Comparison of ENCODE assay signal across 11 cellular contexts in genomic region chr11:119369035-119369925, GRCh38. TPM values are rescaled to one million over a fixed set of nuclear protein-coding genes. Genes with fewer than 3 reads are reported as not detected.
DNase-seq lines count a peak whose midpoint lies in the region; ATAC-seq and TF ChIP-seq lines count a peak whose summit lies in the region.
"Had no signal": no experiment of that assay in that cellular context is flagged by ENCODE, and none has a peak within 500 bp of the region (broad histone marks: within the 10 kb centered on the region; RNA-seq: fewer than 3 reads in every experiment).

No MANE protein-coding gene starts in this region.

- intact Hi-C loops in lower lobe of right lung (cut with DNase I) (no loop called here), thyroid gland (cut with DNase I) (no loop called here)

- no peak overlapping the region for H2AK5ac ChIP-seq in mesendoderm (ENCODE audit: low read length)

- H3K36me3 ChIP-seq in lower lobe of right lung (no peaks in the 10 kb centered on the region), thyroid gland (no peaks in the 10 kb centered on the region), mesendoderm (ENCODE audit: control insufficient read depth, insufficient read depth, low read length) (no peaks in the 10 kb centered on the region)

- no peak overlapping the region for H3K4me2 ChIP-seq in mesendoderm (ENCODE audit: low read length)

- 70 to 81% methylated on average over 13 of the region's 13 CpGs for WGBS in thyroid gland, 2 donors
- WGBS in mesendoderm (ENCODE audit: extremely low coverage, insufficient coverage, low lambda C conversion rate): no CpG with 5 or more reads among the region's 13 CpGs

- TF ChIP-seq CTCF in lower lobe of right lung (IDR thresholded peaks at IDR 0.05) (no peak), thyroid gland (IDR thresholded peaks at IDR 0.05) (no peak)

- H3K4me1 ChIP-seq in lower lobe of right lung (peaks cover 40% of the 10 kb centered on the region), thyroid gland (peaks cover 39 to 53% of the 10 kb centered on the region in 2 donors), mesendoderm (ENCODE audit: control insufficient read depth, low read depth, low read length) (peaks cover 4% of the 10 kb centered on the region)

- no peak overlapping the region for H3K23ac ChIP-seq in mesendoderm (ENCODE audit: low read length)

- H3K27me3 ChIP-seq in lower lobe of right lung (ENCODE audit: low read depth): peaks cover 12% of the 10 kb centered on the region
- no peaks in the 10 kb centered on the region for H3K27me3 ChIP-seq in thyroid gland
- peaks cover 5% of the 10 kb centered on the region for H3K27me3 ChIP-seq in mesendoderm (ENCODE audit: insufficient read depth, low read length, poor library complexity)

- H3K27ac ChIP-seq in cingulate gyrus (ENCODE audit: low read depth, low read length) (peak overlapping the region; percentile 96), lower lobe of right lung (peak overlapping the region; percentile 36), thyroid gland (peak overlapping the region in 2 of 3 donors; percentile 68 to 70), mesendoderm (ENCODE audit: low read depth, low read length) (no peak overlapping the region)

- no peak overlapping the region for H4K5ac ChIP-seq in mesendoderm (ENCODE audit: low read length)

- no peak overlapping the region for H3K56ac ChIP-seq in mesendoderm (ENCODE audit: low read length)

- no peak overlapping the region for H2BK15ac ChIP-seq in mesendoderm (replicated peaks; ENCODE audit: low read depth)

- no peak overlapping the region for H3K18ac ChIP-seq in mesendoderm (ENCODE audit: low read length)

- H3K4me3 ChIP-seq in lower lobe of right lung: no peak overlapping the region
- H3K4me3 ChIP-seq in thyroid gland (replicated peaks in 1 of 3): no peak overlapping the region
- no peak overlapping the region for H3K4me3 ChIP-seq in mesendoderm (ENCODE audit: low read length)

- H3K79me2 ChIP-seq in mesendoderm (ENCODE audit: control insufficient read depth, insufficient read depth, low read length): no peaks in the 10 kb centered on the region

- no peak overlapping the region for H2BK120ac ChIP-seq in mesendoderm (ENCODE audit: low read depth, low read length)

- H3K79me1 ChIP-seq in mesendoderm (ENCODE audit: low read length): no peaks in the 10 kb centered on the region

- TF ChIP-seq POLR2A in thyroid gland (IDR thresholded peaks at IDR 0.05): peak in 1 of 2 donors; percentile 23

- DNase-seq in NCI-H526 (lab: John Stamatoyannopoulos, UW) (peak; percentile 54 to 82), lower lobe of right lung (no peak), thyroid gland (peak in 1 of 2 donors; percentile 32), mesendoderm (no peak)
- no peak for DNase-seq in activated T-cell treated with anti-CD3 and anti-CD28 coated beads, Interleukin-2, amount 50 U/mL, for 48 hours
- DNase-seq: activated CD8-positive, alpha-beta T cell treated with anti-CD3 and anti-CD28 coated beads for 36 hours; stimulated activated naive CD8-positive, alpha-beta T cell treated with anti-CD3 and anti-CD28 coated beads, Interleukin-15, amount 100 ng/mL, for 72 hours had no signal

- H4K8ac ChIP-seq in mesendoderm (ENCODE audit: low read depth, low read length): no peak overlapping the region

- no peak overlapping the region for H3K4ac ChIP-seq in mesendoderm (ENCODE audit: low read depth, low read length)

- no peak overlapping the region for H3K9ac ChIP-seq in mesendoderm (ENCODE audit: low read length)

- H2BK5ac ChIP-seq in mesendoderm (ENCODE audit: low read length): no peak overlapping the region

- ATAC-seq in lower lobe of right lung: no peak
- ATAC-seq in GM21447 (IDR thresholded peaks at IDR 0.05; ENCODE audit: unreplicated experiment): no peak
- ATAC-seq: stimulated activated naive CD8-positive, alpha-beta T cell treated with anti-CD3 and anti-CD28 coated beads, Interleukin-15, amount 100 ng/mL, for 72 hours had no signal

- H3K9me3 ChIP-seq in lower lobe of right lung: no peaks in the 10 kb centered on the region
- no peaks in the 10 kb centered on the region for H3K9me3 ChIP-seq in thyroid gland

RNA-seq across cellular contexts. Expression of gene USP2, which starts 12.2 kb away (rescaled TPM):
- total RNA-seq in lower lobe of right lung: 5.1 TPM
- total RNA-seq in thyroid gland: 1 to 10 TPM; 2.0 to 5.3 (median 4.6) TPM
- 6.2 TPM for polyA plus RNA-seq in mesendoderm (2013, experiment 1 of 2)
- 5.9 TPM for polyA plus RNA-seq in mesendoderm (2013, experiment 2 of 2)

RNA-seq across cellular contexts. Expression of gene MFRP, which starts 22.8 kb away (rescaled TPM):
- total RNA-seq in lower lobe of right lung (not detected), thyroid gland (not detected)
- not detected for polyA plus RNA-seq in mesendoderm (2013, experiment 1 of 2)
- not detected for polyA plus RNA-seq in mesendoderm (2013, experiment 2 of 2)
- total RNA-seq: activated CD8-positive, alpha-beta T cell treated with anti-CD3 and anti-CD28 coated beads for 36 hours; aorta; esophagus mucosa had no signal
- polyA plus RNA-seq: aorta had no signal

RNA-seq across cellular contexts. Expression of gene C1QTNF5, which starts 28.6 kb away (rescaled TPM):
- total RNA-seq in lower lobe of right lung (28.2 TPM), thyroid gland (10 to 100 TPM; 13.0 to 46.4 (median 27.8) TPM)
- polyA plus RNA-seq in mesendoderm (2013, experiment 1 of 2): 0.35 TPM
- polyA plus RNA-seq in mesendoderm (2013, experiment 2 of 2): 0.32 TPM
- total RNA-seq: activated CD8-positive, alpha-beta T cell treated with anti-CD3 and anti-CD28 coated beads for 36 hours had no signal

RNA-seq across cellular contexts. Expression of gene RNF26, which starts 35.0 kb away (rescaled TPM):
- 19.3 TPM for total RNA-seq in lower lobe of right lung
- total RNA-seq in thyroid gland: 10 to 100 TPM; 10.1 to 18.9 (median 14.1) TPM
- 59.6 TPM for polyA plus RNA-seq in mesendoderm (2013, experiment 1 of 2)
- polyA plus RNA-seq in mesendoderm (2013, experiment 2 of 2): 61.0 TPM

RNA-seq across cellular contexts. Expression of gene MCAM, which starts 52.4 kb away (rescaled TPM):
- total RNA-seq in lower lobe of right lung (67.1 TPM), thyroid gland (100 to 1,000 TPM in 1 of 4 donors, 10 to 100 TPM in 3; 17.6 to 243 (median 61.8) TPM)
- 35.7 TPM for polyA plus RNA-seq in mesendoderm (2013, experiment 1 of 2)
- 36.5 TPM for polyA plus RNA-seq in mesendoderm (2013, experiment 2 of 2)

Comparison
In these comparisons a context has a peak if more than half of its experiments do, and no peak if none do; other contexts are left out.
1. DNase-seq: peak in NCI-H526 (2 of 2); none in lower lobe of right lung (single experiment), activated T-cell treated with anti-CD3 and anti-CD28 coated beads, Interleukin-2, amount 50 U/mL, for 48 hours (0 of 2) and mesendoderm (single experiment).